ENCODE assay signal across 9 cellular contexts in the genomic region with DNA sequence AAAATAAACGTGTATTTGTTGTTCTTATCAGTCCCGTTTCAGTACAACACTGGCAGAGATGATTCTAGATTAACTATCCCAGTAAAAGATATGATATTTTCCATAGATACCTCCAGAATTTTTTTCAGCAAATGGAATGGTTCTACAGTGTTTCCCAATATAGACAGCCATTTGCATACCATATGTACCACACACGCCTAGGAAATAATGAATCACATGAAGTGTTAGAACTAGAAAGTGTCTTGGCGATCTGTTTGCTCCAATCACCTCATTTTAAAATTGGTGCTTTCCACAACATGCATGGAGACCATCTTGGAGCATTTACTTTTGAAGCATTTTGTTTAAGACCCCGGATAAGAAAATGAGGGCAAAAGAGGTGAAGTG. TPM values are rescaled to one million over a fixed set of nuclear protein-coding genes. Genes with fewer than 3 reads are reported as not detected.
DNase-seq lines count a peak whose midpoint lies in the region; ATAC-seq and TF ChIP-seq lines count a peak whose summit lies in the region.
"Had no signal": no experiment of that assay in that cellular context is flagged by ENCODE, and none has a peak within 500 bp of the region (broad histone marks: within the 10 kb centered on the region; RNA-seq: fewer than 3 reads in every experiment).

No MANE protein-coding gene starts in this region.

- 47 to 48% methylated on average over 5 of the region's 5 CpGs for WGBS in heart right ventricle, 2 donors
- 78% methylated on average over 3 of the region's 5 CpGs for WGBS in mesenchymal stem cell

- intact Hi-C loops in heart right ventricle (cut with DNase I) = loop anchor here in 4 of 10 donors (5.0 to 10.0 kb wide), 3 partner anchors 99 to 194 kb away; a partner anchor contains a TSS
- intact Hi-C loops in left ventricle myocardium superior (cut with micrococcal nuclease) = no loop called here
- intact Hi-C loops in vagina (cut with DNase I) = no loop called here

- no peak overlapping the region for H4K8ac ChIP-seq in mesenchymal stem cell (ENCODE audit: low read length)

- peak overlapping the region in 5 of 10 donors; percentile 37 to 63 (median 59) for H3K27ac ChIP-seq in heart right ventricle
- no peak overlapping the region for H3K27ac ChIP-seq in mesenchymal stem cell (ENCODE audit: low read length, poor library complexity, severe bottlenecking)
- peak overlapping the region; percentile 22 for H3K27ac ChIP-seq in vagina
- H3K27ac ChIP-seq: epithelial cell of prostate had no signal

- H2BK5ac ChIP-seq in mesenchymal stem cell (ENCODE audit: low read depth, low read length, poor library complexity, severe bottlenecking) = no peak overlapping the region

- TF ChIP-seq CTCF in heart right ventricle (IDR thresholded peaks at IDR 0.05) = no peak
- TF ChIP-seq CTCF in vagina (IDR thresholded peaks at IDR 0.05) = no peak

- H3K4me1 ChIP-seq in heart right ventricle (peaks cover 2 to 29% (median 19%) of the 10 kb centered on the region in 9 donors), adipocyte (ENCODE audit: control insufficient read depth, insufficient read depth, low read length) (peaks cover 13% of the 10 kb centered on the region), mesenchymal stem cell (ENCODE audit: control insufficient read depth, insufficient read depth, low read depth, low read length) (peaks cover 18% of the 10 kb centered on the region), vagina (peaks cover 17% of the 10 kb centered on the region)

- H2BK12ac ChIP-seq in mesenchymal stem cell (ENCODE audit: low read length in 2 of 2) = no peak overlapping the region

- no peak overlapping the region for H2BK15ac ChIP-seq in mesenchymal stem cell (ENCODE audit: low read depth, poor library complexity, severe bottlenecking)

- no peak overlapping the region for H2AK5ac ChIP-seq in mesenchymal stem cell (ENCODE audit: low read length, severe bottlenecking)

- H2AFZ ChIP-seq in mesenchymal stem cell (ENCODE audit: low read depth, low read length) = no peak overlapping the region

- H3K4me3 ChIP-seq in heart right ventricle (peak overlapping the region in 9 of 10 donors; percentile 45 to 71 (median 57)), adipocyte (ENCODE audit: low read length) (peak overlapping the region; percentile 66), mesenchymal stem cell (ENCODE audit: insufficient read depth in 1 of 2, low read depth in 1 of 2, low read length in 2 of 2) (peak overlapping the region in 1 of 2 experiments; percentile 25), vagina (peak overlapping the region; percentile 54 to 71)

- H3K36me3 ChIP-seq in heart right ventricle (no peaks in the 10 kb centered on the region), adipocyte (ENCODE audit: control insufficient read depth, insufficient read depth, low read length, severe bottlenecking) (no peaks in the 10 kb centered on the region), mesenchymal stem cell (ENCODE audit: control insufficient read depth in 1 of 2, insufficient read depth in 2 of 2, low read depth in 1 of 2, low read length in 2 of 2) (peaks cover 0 to 4% of the 10 kb centered on the region in 2 experiments), vagina (no peaks in the 10 kb centered on the region)

- no peak for TF ChIP-seq POLR2A in vagina (IDR thresholded peaks at IDR 0.05)

- H3K27me3 ChIP-seq in heart right ventricle (peaks cover 0 to 30% (median 0%) of the 10 kb centered on the region in 7 donors), adipocyte (replicated peaks; ENCODE audit: control insufficient read depth, insufficient read depth, low read length) (peaks cover 10% of the 10 kb centered on the region), mesenchymal stem cell (ENCODE audit: control insufficient read depth in 1 of 2, insufficient read depth in 1 of 2, low read length in 2 of 2) (peaks cover 4 to 27% of the 10 kb centered on the region in 2 experiments), vagina (no peaks in the 10 kb centered on the region)

- DNase-seq in heart right ventricle = no peak
- DNase-seq in left ventricle myocardium superior = no peak
- no peak for DNase-seq in adipocyte (ENCODE audit: low read depth)
- DNase-seq in mesenchymal stem cell = peak; percentile 38
- DNase-seq in vagina (ENCODE audit: extremely low spot score in 2 of 2) = no peak
- DNase-seq in AG08396 (ENCODE audit: low spot score) = no peak
- DNase-seq in NCI-H446 (lab: John Stamatoyannopoulos, UW) = no peak

- H3K9ac ChIP-seq in adipocyte (ENCODE audit: low read length) = peak overlapping the region; percentile 14
- peak overlapping the region; percentile 26 for H3K9ac ChIP-seq in mesenchymal stem cell (ENCODE audit: low read length)

- no peaks in the 10 kb centered on the region for H3K79me1 ChIP-seq in mesenchymal stem cell (replicated peaks; ENCODE audit: low read length, poor library complexity, severe bottlenecking)

- no peak overlapping the region for H3K14ac ChIP-seq in mesenchymal stem cell (ENCODE audit: low read length in 2 of 2)

- H3K4me2 ChIP-seq in mesenchymal stem cell (ENCODE audit: low read length, poor library complexity, severe bottlenecking) = no peak overlapping the region

- no peak overlapping the region for H3K23ac ChIP-seq in mesenchymal stem cell (ENCODE audit: low read length in 2 of 2)

- H3K18ac ChIP-seq in mesenchymal stem cell (ENCODE audit: low read depth in 1 of 2, low read length in 2 of 2) = no peak overlapping the region

- no peak overlapping the region for H4K91ac ChIP-seq in mesenchymal stem cell (ENCODE audit: low read length)

- H3K9me3 ChIP-seq in heart right ventricle (no peaks in the 10 kb centered on the region), adipocyte (ENCODE audit: control insufficient read depth, low read length) (no peaks in the 10 kb centered on the region), mesenchymal stem cell (ENCODE audit: control insufficient read depth, low read length) (no peaks in the 10 kb centered on the region), vagina (no peaks in the 10 kb centered on the region)

- H3K4ac ChIP-seq in mesenchymal stem cell (ENCODE audit: low read depth in 1 of 2, low read length in 2 of 2) = no peak overlapping the region

- ATAC-seq in heart right ventricle = no peak
- ATAC-seq in left ventricle myocardium superior = no peak
- ATAC-seq in HG03460 (IDR thresholded peaks at IDR 0.05; ENCODE audit: unreplicated experiment) = no peak

- no peak overlapping the region for H2BK120ac ChIP-seq in mesenchymal stem cell (ENCODE audit: low read depth, low read length)

RNA-seq across cellular contexts. Expression of a gene that starts 2.0 kb away (rescaled TPM):
- total RNA-seq in heart right ventricle (under 1 TPM in 1 of 10 donors, not detected in 9; 0.25 TPM), left ventricle myocardium superior (not detected), vagina (not detected)
- polyA plus RNA-seq in heart right ventricle = under 1 TPM in 1 of 2 donors, not detected in 1; 0.01 TPM
- not detected for polyA plus RNA-seq in mesenchymal stem cell (2013, experiment 1 of 2)
- not detected for polyA plus RNA-seq in mesenchymal stem cell (2013, experiment 2 of 2)

RNA-seq across cellular contexts. Expression of a gene that starts 8.5 kb away (rescaled TPM):
- total RNA-seq in heart right ventricle (10 to 100 TPM; 28.5 to 59.0 (median 43.4) TPM), left ventricle myocardium superior (38.6 TPM), vagina (52.5 TPM)
- polyA plus RNA-seq in heart right ventricle = 10 to 100 TPM in 1 of 2 donors, 1 to 10 TPM in 1; 7.3 to 25.9 TPM
- 14.8 TPM for polyA plus RNA-seq in mesenchymal stem cell (2013, experiment 1 of 2)
- polyA plus RNA-seq in mesenchymal stem cell (2013, experiment 2 of 2) = 14.0 TPM
